In the genomic region with DNA sequence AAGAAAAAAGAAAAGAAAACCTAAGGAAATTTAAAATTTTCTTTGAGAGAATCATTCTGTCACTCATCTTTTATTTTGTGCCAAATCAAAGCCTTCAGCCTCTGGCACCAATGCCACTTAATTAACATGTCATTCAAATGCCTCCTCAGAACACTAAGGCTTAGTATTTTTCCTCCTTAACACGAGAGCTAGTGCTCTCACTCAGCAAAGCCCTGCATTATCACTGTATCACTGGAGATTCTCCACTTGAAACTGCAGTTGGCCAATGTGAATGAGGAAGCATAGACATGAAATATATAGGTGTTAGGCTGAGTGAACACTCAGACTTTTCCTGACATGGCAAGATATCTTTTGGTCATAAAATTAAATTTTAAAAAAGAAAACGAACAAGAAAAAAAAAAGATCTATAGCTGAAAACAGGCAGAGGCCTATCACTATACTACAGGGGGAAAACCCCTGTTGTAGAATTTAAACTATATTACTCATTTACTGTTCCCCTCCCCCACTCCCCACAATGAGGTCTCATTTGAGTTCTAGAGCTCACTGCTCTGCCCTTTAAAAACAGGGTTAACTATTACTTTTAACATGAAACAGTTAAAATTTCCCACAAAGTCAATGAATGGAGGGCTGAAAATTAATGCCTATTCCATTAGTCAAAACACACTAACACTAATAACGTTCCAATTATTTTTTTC, we compare ENCODE assay signal across 10 cellular contexts. TPM values are rescaled to one million over a fixed set of nuclear protein-coding genes. Genes with fewer than 3 reads are reported as not detected.
DNase-seq lines count a peak whose midpoint lies in the region; ATAC-seq lines count a peak whose summit lies in the region.
"Had no signal": no experiment of that assay in that cellular context is flagged by ENCODE, and none has a peak within 500 bp of the region (broad histone marks: within the 10 kb centered on the region; RNA-seq: fewer than 3 reads in every experiment).

No MANE protein-coding gene starts in this region.

- peaks cover 21% of the 10 kb centered on the region for H3K36me3 Mint-ChIP-seq in activated naive CD4-positive, alpha-beta T cell treated with anti-CD3 and anti-CD28 coated beads for 36 hours (ENCODE audit: low read depth)
- H3K36me3 Mint-ChIP-seq in activated CD4-positive, alpha-beta T cell treated with anti-CD3 and anti-CD28 coated beads, Interleukin-2, amount 10 ng/mL, durations not matched to agents 7 days and 5 days (ENCODE audit: low read depth), result peaks cover 19% of the 10 kb centered on the region

- CTCF ChIA-PET in activated naive CD4-positive, alpha-beta T cell treated with anti-CD3 and anti-CD28 coated beads for 36 hours (lab: Charles Lee), result interaction anchor here (1.0 kb wide), 1 partner anchor 59 kb away, joined by 3 read pairs; no protein-coding TSS in a partner anchor
- CTCF ChIA-PET in activated CD4-positive, alpha-beta T cell treated with anti-CD3 and anti-CD28 coated beads, Interleukin-2, amount 10 ng/mL, durations not matched to agents 7 days and 5 days (lab: Charles Lee), result no interaction called here

- peak; percentile 47 for ATAC-seq in HG03045 (IDR thresholded peaks at IDR 0.05; ENCODE audit: unreplicated experiment)
- ATAC-seq in stimulated activated naive CD8-positive, alpha-beta T cell treated with anti-CD3 and anti-CD28 coated beads, Interleukin-15, amount 100 ng/mL, for 72 hours, result peak; percentile 88

- H3K4me3 Mint-ChIP-seq in activated naive CD4-positive, alpha-beta T cell treated with anti-CD3 and anti-CD28 coated beads for 36 hours, result peak overlapping the region; percentile 43
- no peak overlapping the region for H3K4me3 Mint-ChIP-seq in activated CD4-positive, alpha-beta T cell treated with anti-CD3 and anti-CD28 coated beads, Interleukin-2, amount 10 ng/mL, durations not matched to agents 7 days and 5 days
- H3K4me3 Mint-ChIP-seq in stimulated activated naive CD8-positive, alpha-beta T cell treated with anti-CD3 and anti-CD28 coated beads, Interleukin-15, amount 100 ng/mL, for 72 hours, result peak overlapping the region; percentile 38 to 66

- peaks cover 40% of the 10 kb centered on the region for H3K4me1 Mint-ChIP-seq in activated naive CD4-positive, alpha-beta T cell treated with anti-CD3 and anti-CD28 coated beads for 36 hours (ENCODE audit: low read depth)
- H3K4me1 Mint-ChIP-seq in activated CD4-positive, alpha-beta T cell treated with anti-CD3 and anti-CD28 coated beads, Interleukin-2, amount 10 ng/mL, durations not matched to agents 7 days and 5 days, result peaks cover 32% of the 10 kb centered on the region
- peaks cover 27% of the 10 kb centered on the region for H3K4me1 Mint-ChIP-seq in stimulated activated naive CD8-positive, alpha-beta T cell treated with anti-CD3 and anti-CD28 coated beads, Interleukin-15, amount 100 ng/mL, for 72 hours

- peak overlapping the region; percentile 89 for H3K27ac Mint-ChIP-seq in activated naive CD4-positive, alpha-beta T cell treated with anti-CD3 and anti-CD28 coated beads for 36 hours
- no peak overlapping the region for H3K27ac Mint-ChIP-seq in activated CD4-positive, alpha-beta T cell treated with anti-CD3 and anti-CD28 coated beads, Interleukin-2, amount 10 ng/mL, durations not matched to agents 7 days and 5 days
- H3K27ac Mint-ChIP-seq in stimulated activated naive CD8-positive, alpha-beta T cell treated with anti-CD3 and anti-CD28 coated beads, Interleukin-15, amount 100 ng/mL, for 72 hours, result peak overlapping the region; percentile 47 to 84

- DNase-seq in activated naive CD4-positive, alpha-beta T cell treated with anti-CD3 and anti-CD28 coated beads for 36 hours, result peak; percentile 80
- no peak for DNase-seq in activated naive CD4-positive, alpha-beta T cell (lab: John Stamatoyannopoulos, UW)
- peak; percentile 16 for DNase-seq in activated CD4-positive, alpha-beta T cell treated with anti-CD3 and anti-CD28 coated beads, Interleukin-2, amount 10 ng/mL, durations not matched to agents 7 days and 5 days
- DNase-seq in stimulated activated naive CD8-positive, alpha-beta T cell treated with anti-CD3 and anti-CD28 coated beads, Interleukin-15, amount 100 ng/mL, for 72 hours, result peak; percentile 48 to 51
- DNase-seq in HT-29 (ENCODE audit: low spot score) (no peak), epidermal melanocyte (ENCODE audit: insufficient read length, low spot score) (no peak), substantia nigra (lab: John Stamatoyannopoulos, UW) (no peak)
- DNase-seq: left ventricle myocardium inferior had no signal

- intact Hi-C loops in activated naive CD4-positive, alpha-beta T cell treated with anti-CD3 and anti-CD28 coated beads for 36 hours (cut with micrococcal nuclease), result loop anchor here (1.0 to 10.0 kb wide), 16 partner anchors 25 to 1853 kb away; a partner anchor contains a TSS

- POLR2A ChIA-PET in activated CD4-positive, alpha-beta T cell treated with anti-CD3 and anti-CD28 coated beads, Interleukin-2, amount 10 ng/mL, durations not matched to agents 7 days and 5 days (lab: Charles Lee), result interaction anchor here (1.0 kb wide), 1 partner anchor 489 kb away, joined by 3 read pairs; a partner anchor contains a TSS

- no peak overlapping the region for H3K27ac ChIP-seq in substantia nigra (ENCODE audit: low read depth, low read length, poor library complexity, severe bottlenecking)
- H3K27ac ChIP-seq: BLaER1 treated with 17β-estradiol and CSF1 and Interleukin-3, amounts not matched to agents 10 nM and 100 nM; left ventricle myocardium inferior had no signal

- no peaks in the 10 kb centered on the region for H3K9me3 Mint-ChIP-seq in activated naive CD4-positive, alpha-beta T cell treated with anti-CD3 and anti-CD28 coated beads for 36 hours
- no peaks in the 10 kb centered on the region for H3K9me3 Mint-ChIP-seq in activated CD4-positive, alpha-beta T cell treated with anti-CD3 and anti-CD28 coated beads, Interleukin-2, amount 10 ng/mL, durations not matched to agents 7 days and 5 days
- no peaks in the 10 kb centered on the region for H3K9me3 Mint-ChIP-seq in stimulated activated naive CD8-positive, alpha-beta T cell treated with anti-CD3 and anti-CD28 coated beads, Interleukin-15, amount 100 ng/mL, for 72 hours

- H3K27me3 Mint-ChIP-seq in activated naive CD4-positive, alpha-beta T cell treated with anti-CD3 and anti-CD28 coated beads for 36 hours (ENCODE audit: low read depth), result no peaks in the 10 kb centered on the region
- no peaks in the 10 kb centered on the region for H3K27me3 Mint-ChIP-seq in activated CD4-positive, alpha-beta T cell treated with anti-CD3 and anti-CD28 coated beads, Interleukin-2, amount 10 ng/mL, durations not matched to agents 7 days and 5 days
- H3K27me3 Mint-ChIP-seq in stimulated activated naive CD8-positive, alpha-beta T cell treated with anti-CD3 and anti-CD28 coated beads, Interleukin-15, amount 100 ng/mL, for 72 hours, result no peaks in the 10 kb centered on the region

RNA-seq across cellular contexts. Expression of a gene that starts 5.1 kb away (rescaled TPM):
- total RNA-seq in activated naive CD4-positive, alpha-beta T cell treated with anti-CD3 and anti-CD28 coated beads for 36 hours, result 10 to 100 TPM; 29.9 to 30.8 TPM
- total RNA-seq in activated CD4-positive, alpha-beta T cell treated with anti-CD3 and anti-CD28 coated beads, Interleukin-2, amount 10 ng/mL, durations not matched to agents 7 days and 5 days, result 10 to 100 TPM; 23.1 to 27.7 TPM
- 2.1 and 2.5 TPM in 2 replicates for total RNA-seq in HT-29 (2014; rRNA removed; shearing (Covaris generic))

Comparison
In these comparisons a context has a peak if more than half of its experiments do, and no peak if none do; other contexts are left out.
1. DNase-seq: peak in activated naive CD4-positive, alpha-beta T cell treated with anti-CD3 and anti-CD28 coated beads for 36 hours (single experiment), activated CD4-positive, alpha-beta T cell treated with anti-CD3 and anti-CD28 coated beads, Interleukin-2, amount 10 ng/mL, durations not matched to agents 7 days and 5 days (single experiment) and stimulated activated naive CD8-positive, alpha-beta T cell treated with anti-CD3 and anti-CD28 coated beads, Interleukin-15, amount 100 ng/mL, for 72 hours (2 of 2); none in activated naive CD4-positive, alpha-beta T cell (0 of 4), HT-29 (single experiment), epidermal melanocyte (single experiment) and substantia nigra (0 of 49).